Comparison of ENCODE assay signal across 1 cellular context in genomic region chr7:151012921-151013347, GRCh38.
TF ChIP-seq lines count a peak whose summit lies in the region.

No MANE protein-coding gene starts in this region.

TF ChIP-seq in K562, 482 proteins besides CTCF, POLR2A, EP300 and RAD21 (continued from another document):
- TF ChIP-seq, protein P1, sequence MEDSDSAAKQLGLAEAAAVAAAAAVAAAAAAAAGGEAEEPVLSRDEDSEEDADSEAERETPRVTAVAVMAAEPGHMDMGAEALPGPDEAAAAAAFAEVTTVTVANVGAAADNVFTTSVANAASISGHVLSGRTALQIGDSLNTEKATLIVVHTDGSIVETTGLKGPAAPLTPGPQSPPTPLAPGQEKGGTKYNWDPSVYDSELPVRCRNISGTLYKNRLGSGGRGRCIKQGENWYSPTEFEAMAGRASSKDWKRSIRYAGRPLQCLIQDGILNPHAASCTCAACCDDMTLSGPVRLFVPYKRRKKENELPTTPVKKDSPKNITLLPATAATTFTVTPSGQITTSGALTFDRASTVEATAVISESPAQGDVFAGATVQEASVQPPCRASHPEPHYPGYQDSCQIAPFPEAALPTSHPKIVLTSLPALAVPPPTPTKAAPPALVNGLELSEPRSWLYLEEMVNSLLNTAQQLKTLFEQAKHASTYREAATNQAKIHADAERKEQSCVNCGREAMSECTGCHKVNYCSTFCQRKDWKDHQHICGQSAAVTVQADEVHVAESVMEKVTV (CRISPR knock-in tag; IDR thresholded peaks at IDR 0.05) = peak; percentile 59
- TF ChIP-seq HNRNPH1 (optimal IDR thresholded peaks at IDR 0.05; ENCODE audit: low read depth, low read length) = no peak
- no peak for TF ChIP-seq MEIS2 (IDR thresholded peaks at IDR 0.05; ENCODE audit: partially characterized antibody)
- TF ChIP-seq SMC3 (conservative IDR thresholded peaks at IDR 0.05; ENCODE audit: insufficient read depth, low read depth, low read length) = peak; percentile 48; the same call in 1 of the 2 replicates
- no peak for TF ChIP-seq CBX8 (IDR thresholded peaks at IDR 0.05; ENCODE audit: borderline replicate concordance, extremely low read depth, low read depth, low read length, poor library complexity, severe bottlenecking)
- no peak for TF ChIP-seq KHSRP (IDR thresholded peaks at IDR 0.05)
- TF ChIP-seq MLLT1 (IDR thresholded peaks at IDR 0.05) = no peak
- TF ChIP-seq ETS2 (tag; IDR thresholded peaks at IDR 0.05; ENCODE audit: borderline replicate concordance, poor library complexity, severe bottlenecking) = no peak
- no peak for TF ChIP-seq HNRNPK (IDR thresholded peaks at IDR 0.05; ENCODE audit: low read depth, low read length, poor library complexity, severe bottlenecking)
- TF ChIP-seq ZNF583 (CRISPR knock-in tag; IDR thresholded peaks at IDR 0.05) = 0 out of 2 replicates have a peak, but pooled peaks have one; percentile 17
- TF ChIP-seq GTF2A2 (tag; IDR thresholded peaks at IDR 0.05) = no peak
- TF ChIP-seq, protein P2, sequence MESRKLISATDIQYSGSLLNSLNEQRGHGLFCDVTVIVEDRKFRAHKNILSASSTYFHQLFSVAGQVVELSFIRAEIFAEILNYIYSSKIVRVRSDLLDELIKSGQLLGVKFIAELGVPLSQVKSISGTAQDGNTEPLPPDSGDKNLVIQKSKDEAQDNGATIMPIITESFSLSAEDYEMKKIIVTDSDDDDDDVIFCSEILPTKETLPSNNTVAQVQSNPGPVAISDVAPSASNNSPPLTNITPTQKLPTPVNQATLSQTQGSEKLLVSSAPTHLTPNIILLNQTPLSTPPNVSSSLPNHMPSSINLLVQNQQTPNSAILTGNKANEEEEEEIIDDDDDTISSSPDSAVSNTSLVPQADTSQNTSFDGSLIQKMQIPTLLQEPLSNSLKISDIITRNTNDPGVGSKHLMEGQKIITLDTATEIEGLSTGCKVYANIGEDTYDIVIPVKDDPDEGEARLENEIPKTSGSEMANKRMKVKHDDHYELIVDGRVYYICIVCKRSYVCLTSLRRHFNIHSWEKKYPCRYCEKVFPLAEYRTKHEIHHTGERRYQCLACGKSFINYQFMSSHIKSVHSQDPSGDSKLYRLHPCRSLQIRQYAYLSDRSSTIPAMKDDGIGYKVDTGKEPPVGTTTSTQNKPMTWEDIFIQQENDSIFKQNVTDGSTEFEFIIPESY (CRISPR knock-in tag; IDR thresholded peaks at IDR 0.05) = peak; percentile 92
- TF ChIP-seq CTCFL (IDR thresholded peaks at IDR 0.05; ENCODE audit: borderline replicate concordance, insufficient read depth, low read depth, low read length, poor library complexity, severe bottlenecking) = peak; percentile 32
- TF ChIP-seq WHSC1 (IDR thresholded peaks at IDR 0.05; ENCODE audit: low read length) = no peak
- no peak for TF ChIP-seq KDM2B (CRISPR knock-in tag; IDR thresholded peaks at IDR 0.05)
- TF ChIP-seq CHD2 (IDR thresholded peaks at IDR 0.05; ENCODE audit: low read depth, low read length) = 0 out of 2 replicates have a peak, but pooled peaks have one; percentile 5
- no peak for TF ChIP-seq ZNF764 (CRISPR knock-in tag; IDR thresholded peaks at IDR 0.05; ENCODE audit: low read depth)
- peak; percentile 18; the same call in 1 of the 2 replicates for TF ChIP-seq POLR2G (IDR thresholded peaks at IDR 0.05; ENCODE audit: low read depth, low read length)
- TF ChIP-seq, protein P3, sequence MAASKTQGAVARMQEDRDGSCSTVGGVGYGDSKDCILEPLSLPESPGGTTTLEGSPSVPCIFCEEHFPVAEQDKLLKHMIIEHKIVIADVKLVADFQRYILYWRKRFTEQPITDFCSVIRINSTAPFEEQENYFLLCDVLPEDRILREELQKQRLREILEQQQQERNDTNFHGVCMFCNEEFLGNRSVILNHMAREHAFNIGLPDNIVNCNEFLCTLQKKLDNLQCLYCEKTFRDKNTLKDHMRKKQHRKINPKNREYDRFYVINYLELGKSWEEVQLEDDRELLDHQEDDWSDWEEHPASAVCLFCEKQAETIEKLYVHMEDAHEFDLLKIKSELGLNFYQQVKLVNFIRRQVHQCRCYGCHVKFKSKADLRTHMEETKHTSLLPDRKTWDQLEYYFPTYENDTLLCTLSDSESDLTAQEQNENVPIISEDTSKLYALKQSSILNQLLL (CRISPR knock-in tag; IDR thresholded peaks at IDR 0.05; ENCODE audit: borderline replicate concordance) = no peak
- peak in 1 of 2 experiments; percentile 41; a peak in 1 of 3 replicates for TF ChIP-seq CBX3 (IDR thresholded peaks at IDR 0.05; ENCODE audit: borderline replicate concordance in 1 of 2, low read length in 2 of 2)
- TF ChIP-seq SAFB2 (IDR thresholded peaks at IDR 0.05; ENCODE audit: borderline replicate concordance, low read depth, low read length, severe bottlenecking) = no peak
- TF ChIP-seq, protein P4, sequence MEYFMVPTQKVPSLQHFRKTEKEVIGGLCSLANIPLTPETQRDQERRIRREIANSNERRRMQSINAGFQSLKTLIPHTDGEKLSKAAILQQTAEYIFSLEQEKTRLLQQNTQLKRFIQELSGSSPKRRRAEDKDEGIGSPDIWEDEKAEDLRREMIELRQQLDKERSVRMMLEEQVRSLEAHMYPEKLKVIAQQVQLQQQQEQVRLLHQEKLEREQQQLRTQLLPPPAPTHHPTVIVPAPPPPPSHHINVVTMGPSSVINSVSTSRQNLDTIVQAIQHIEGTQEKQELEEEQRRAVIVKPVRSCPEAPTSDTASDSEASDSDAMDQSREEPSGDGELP (CRISPR knock-in tag; IDR thresholded peaks at IDR 0.05; ENCODE audit: borderline replicate concordance) = peak; percentile 47; the same call in 1 of the 2 replicates
- TF ChIP-seq MAFK (IDR thresholded peaks at IDR 0.05; ENCODE audit: low read length) = 0 out of 2 replicates have a peak, but pooled peaks have one; percentile 7
- TF ChIP-seq ZNF239 (CRISPR knock-in tag; IDR thresholded peaks at IDR 0.05) = no peak
- no peak for TF ChIP-seq BRD4 (IDR thresholded peaks at IDR 0.05)
- no peak for TF ChIP-seq ZFP1 (CRISPR knock-in tag; IDR thresholded peaks at IDR 0.05)
- TF ChIP-seq ZNF384 (IDR thresholded peaks at IDR 0.05; ENCODE audit: low read depth, low read length) = no peak
